ENCODE assay signal across 31 cellular contexts in genomic region chr15:83471307-83471866, GRCh38. TPM values are rescaled to one million over a fixed set of nuclear protein-coding genes. Genes with fewer than 3 reads are reported as not detected.
"Had no signal": no experiment of that assay in that cellular context is flagged by ENCODE, and none has a peak within 500 bp of the region (broad histone marks: within the 10 kb centered on the region; RNA-seq: fewer than 3 reads in every experiment).

No MANE protein-coding gene starts in this region.

- H3K36me3 Mint-ChIP-seq: activated CD8-positive, alpha-beta memory T cell treated with anti-CD3 and anti-CD28 coated beads, Interleukin-2, amount 10 ng/mL, durations not matched to agents 7 days and 5 days; activated naive CD4-positive, alpha-beta T cell treated with anti-CD3 and anti-CD28 coated beads, Interleukin-2, amount 10 ng/mL, durations not matched to agents 7 days and 5 days; activated naive CD8-positive, alpha-beta T cell had no signal

- H3K27me3 ChIP-seq: brain microvascular endothelial cell, Peyer's patch, SJSA1 had no signal

- H3K9me3 ChIP-seq: Peyer's patch, SJSA1, SK-N-SH had no signal

- H3K4me1 ChIP-seq: Peyer's patch, SJSA1 had no signal

- H3K36me3 ChIP-seq: brain microvascular endothelial cell, Peyer's patch, SJSA1 had no signal

- H3K27ac ChIP-seq: brain microvascular endothelial cell, Peyer's patch, SJSA1 had no signal

- H3K9me3 Mint-ChIP-seq: activated CD4-positive, alpha-beta memory T cell treated with anti-CD3 and anti-CD28 coated beads, Interleukin-2, amount 10 ng/mL, durations not matched to agents 7 days and 5 days; activated naive CD4-positive, alpha-beta T cell treated with anti-CD3 and anti-CD28 coated beads, Interleukin-2, amount 10 ng/mL, durations not matched to agents 7 days and 5 days; activated naive CD8-positive, alpha-beta T cell treated with anti-CD3 and anti-CD28 coated beads, Interleukin-2, amount 50 U/mL, for 24 hours; T-helper 1 cell treated with Interleukin-12 subunit alpha and Interleukin-12 subunit beta and Interleukin-4 antibody, amounts not matched to agents 30 μg/mL and 1 μg/mL, for 36 hours; T-helper 2 cell treated with Interferon-gamma antibody and Interleukin-4, amounts not matched to agents 5 μg/mL and 100 μg/mL, for 36 hours had no signal

- H3K27me3 Mint-ChIP-seq: activated CD4-positive, alpha-beta memory T cell treated with anti-CD3 and anti-CD28 coated beads, Interleukin-2, amount 10 ng/mL, durations not matched to agents 7 days and 5 days; activated naive CD4-positive, alpha-beta T cell treated with anti-CD3 and anti-CD28 coated beads, Interleukin-2, amount 10 ng/mL, durations not matched to agents 7 days and 5 days had no signal

- H3K9ac ChIP-seq: SK-N-SH had no signal

- H3K9me2 ChIP-seq: SK-N-SH had no signal

- H3K4me1 Mint-ChIP-seq: activated CD4-positive, alpha-beta memory T cell treated with anti-CD3 and anti-CD28 coated beads, Interleukin-2, amount 10 ng/mL, durations not matched to agents 7 days and 5 days; activated CD4-positive, alpha-beta T cell treated with anti-CD3 and anti-CD28 coated beads for 36 hours; activated CD8-positive, alpha-beta memory T cell treated with anti-CD3 and anti-CD28 coated beads, Interleukin-2, amount 10 ng/mL, durations not matched to agents 7 days and 5 days; activated naive CD4-positive, alpha-beta T cell treated with anti-CD3 and anti-CD28 coated beads, Interleukin-2, amount 10 ng/mL, durations not matched to agents 7 days and 5 days; activated naive CD8-positive, alpha-beta T cell treated with anti-CD3 and anti-CD28 coated beads, Interleukin-2, amount 50 U/mL, for 24 hours had no signal

- H3K4me2 ChIP-seq: SK-N-SH had no signal

- H3K4me3 Mint-ChIP-seq: activated CD4-positive, alpha-beta memory T cell treated with anti-CD3 and anti-CD28 coated beads, Interleukin-2, amount 10 ng/mL, durations not matched to agents 7 days and 5 days; activated CD4-positive, alpha-beta T cell treated with anti-CD3 and anti-CD28 coated beads for 36 hours; activated CD8-positive, alpha-beta memory T cell treated with anti-CD3 and anti-CD28 coated beads, Interleukin-2, amount 10 ng/mL, durations not matched to agents 7 days and 5 days; activated naive CD4-positive, alpha-beta T cell treated with anti-CD3 and anti-CD28 coated beads, Interleukin-2, amount 10 ng/mL, durations not matched to agents 7 days and 5 days; activated naive CD8-positive, alpha-beta T cell; activated naive CD8-positive, alpha-beta T cell treated with anti-CD3 and anti-CD28 coated beads, Interleukin-2, amount 50 U/mL, for 24 hours; T-helper 1 cell treated with Interleukin-12 subunit alpha and Interleukin-12 subunit beta and Interleukin-4 antibody, amounts not matched to agents 30 μg/mL and 1 μg/mL, for 36 hours; T-helper 2 cell treated with Interferon-gamma antibody and Interleukin-4, amounts not matched to agents 5 μg/mL and 100 μg/mL, for 36 hours; WTC11 had no signal

- H3K4me3 ChIP-seq: Peyer's patch, SJSA1 had no signal

- ATAC-seq: activated CD4-positive, alpha-beta T cell treated with anti-CD3 and anti-CD28 coated beads for 36 hours; activated CD4-positive, CD25-positive, alpha-beta regulatory T cell treated with anti-CD3 and anti-CD28 coated beads, Interleukin-2, amount 50 U/mL, for 24 hours; activated CD8-positive, alpha-beta memory T cell treated with anti-CD3 and anti-CD28 coated beads, Interleukin-2, amount 10 ng/mL, durations not matched to agents 7 days and 5 days; activated naive CD8-positive, alpha-beta T cell treated with anti-CD3 and anti-CD28 coated beads, Interleukin-2, amount 50 U/mL, for 24 hours; WTC11 had no signal

- H3K27ac Mint-ChIP-seq: activated CD4-positive, alpha-beta memory T cell treated with anti-CD3 and anti-CD28 coated beads, Interleukin-2, amount 10 ng/mL, durations not matched to agents 7 days and 5 days; activated CD4-positive, alpha-beta T cell treated with anti-CD3 and anti-CD28 coated beads for 36 hours; activated CD8-positive, alpha-beta memory T cell treated with anti-CD3 and anti-CD28 coated beads, Interleukin-2, amount 10 ng/mL, durations not matched to agents 7 days and 5 days; activated naive CD4-positive, alpha-beta T cell treated with anti-CD3 and anti-CD28 coated beads, Interleukin-2, amount 10 ng/mL, durations not matched to agents 7 days and 5 days; activated naive CD8-positive, alpha-beta T cell; activated naive CD8-positive, alpha-beta T cell treated with anti-CD3 and anti-CD28 coated beads, Interleukin-2, amount 50 U/mL, for 24 hours; T-helper 1 cell treated with Interleukin-12 subunit alpha and Interleukin-12 subunit beta and Interleukin-4 antibody, amounts not matched to agents 30 μg/mL and 1 μg/mL, for 36 hours; T-helper 2 cell treated with Interferon-gamma antibody and Interleukin-4, amounts not matched to agents 5 μg/mL and 100 μg/mL, for 36 hours; WTC11 had no signal

- DNase-seq: activated CD4-positive, alpha-beta memory T cell treated with anti-CD3 and anti-CD28 coated beads, Interleukin-2, amount 10 ng/mL, durations not matched to agents 7 days and 5 days; activated CD4-positive, alpha-beta T cell treated with anti-CD3 and anti-CD28 coated beads for 36 hours; activated CD8-positive, alpha-beta memory T cell treated with anti-CD3 and anti-CD28 coated beads for 24 hours; activated CD8-positive, alpha-beta memory T cell treated with anti-CD3 and anti-CD28 coated beads, Interleukin-2, amount 10 ng/mL, durations not matched to agents 7 days and 5 days; activated CD8-positive, alpha-beta memory T cell treated with anti-CD3 and anti-CD28 coated beads, Interleukin-2, amount 50 U/mL, for 48 hours; activated effector memory CD4-positive, alpha-beta T cell treated with Interleukin-2 at 50 U/mL for 16 hours; activated naive CD4-positive, alpha-beta T cell treated with anti-CD3 and anti-CD28 coated beads, Interleukin-2, amount 10 ng/mL, durations not matched to agents 7 days and 5 days; activated naive CD8-positive, alpha-beta T cell treated with anti-CD3 and anti-CD28 coated beads, Interleukin-2, amount 50 U/mL, for 24 hours; activated T-cell treated with anti-CD3 and anti-CD28 coated beads, Interleukin-2, amount 50 U/mL, for 48 hours; aorta; brain microvascular endothelial cell; Kasumi-1; KG1; MM.1S; MV-4-11; NCI-H1092; NCI-H1436 treated with DMSO at 0.1 percent for 48 hours; NCI-H1694 treated with DMSO at 0.1 percent for 48 hours; NCI-H2029; NCI-H345; NCI-H524 treated with DMSO at 0.1 percent for 48 hours; Peyer's patch; RPMI8226; SHP77 treated with DMSO at 0.1 percent for 48 hours; SK-N-SH had no signal

RNA-seq across cellular contexts. Expression of gene SH3GL3, which starts 24.2 kb away (rescaled TPM):
- total RNA-seq: activated CD4-positive, alpha-beta memory T cell treated with anti-CD3 and anti-CD28 coated beads, Interleukin-2, amount 10 ng/mL, durations not matched to agents 7 days and 5 days; activated CD4-positive, alpha-beta T cell treated with anti-CD3 and anti-CD28 coated beads for 36 hours; activated CD8-positive, alpha-beta memory T cell treated with anti-CD3 and anti-CD28 coated beads, Interleukin-2, amount 10 ng/mL, durations not matched to agents 7 days and 5 days; Peyer's patch had no signal
- polyA plus RNA-seq: aorta, SK-N-SH had no signal
